Comparison of ENCODE assay signal across 21 cellular contexts in genomic region chr5:33810491-33811120, GRCh38.
DNase-seq lines count a peak whose midpoint lies in the region; ATAC-seq, FAIRE-seq and TF ChIP-seq lines count a peak whose summit lies in the region.
"Had no signal": no experiment of that assay in that cellular context is flagged by ENCODE, and none has a peak within 500 bp of the region (broad histone marks: within the 10 kb centered on the region; RNA-seq: fewer than 3 reads in every experiment).

No MANE protein-coding gene starts in this region.

- H3K9me3 ChIP-seq in left ventricle myocardium inferior (replicated peaks) (no peaks in the 10 kb centered on the region), right atrium auricular region (no peaks in the 10 kb centered on the region), mesodermal cell (ENCODE audit: control insufficient read depth, low read length) (no peaks in the 10 kb centered on the region), vagina (no peaks in the 10 kb centered on the region)
- H3K9me3 ChIP-seq: BLaER1 treated with 17β-estradiol and CSF1 and Interleukin-3, amounts not matched to agents 10 nM and 100 nM; heart right ventricle; thoracic aorta had no signal

- DNase-seq in left ventricle myocardium inferior (no peak), right atrium auricular region (ENCODE audit: low spot score) (no peak), cardiac fibroblast (ENCODE audit: low read depth in 2 of 2) (peak; percentile 70 to 90), vagina (ENCODE audit: extremely low spot score in 2 of 2) (peak in 1 of 2 donors; percentile 91), NCI-H1417 (lab: John Stamatoyannopoulos, UW) (no peak), GM19239 (ENCODE audit: insufficient read length, low spot score) (no peak)
- DNase-seq: activated CD8-positive, alpha-beta T cell treated with anti-CD3 and anti-CD28 coated beads, Interleukin-2, amount 10 ng/mL, durations not matched to agents 7 days and 5 days; activated T-cell treated with anti-CD3 and anti-CD28 coated beads, Interleukin-2, amount 50 U/mL, for 4 hours; heart right ventricle; NCI-H2029; NCI-H510A; WERI-Rb-1 had no signal

- H3K4me1 ChIP-seq in left ventricle myocardium inferior (peaks cover 6% of the 10 kb centered on the region), right atrium auricular region (no peaks in the 10 kb centered on the region), mesodermal cell (ENCODE audit: control insufficient read depth, insufficient read depth, low read length, poor library complexity, severe bottlenecking) (peaks cover 47% of the 10 kb centered on the region), vagina (no peaks in the 10 kb centered on the region)

- intact Hi-C loops in left ventricle myocardium inferior (cut with micrococcal nuclease) = no loop called here
- intact Hi-C loops in vagina (cut with DNase I) = no loop called here

- no peaks in the 10 kb centered on the region for H3K36me3 ChIP-seq in left ventricle myocardium inferior
- no peaks in the 10 kb centered on the region for H3K36me3 ChIP-seq in right atrium auricular region
- peaks cover 3% of the 10 kb centered on the region for H3K36me3 ChIP-seq in mesodermal cell (ENCODE audit: control insufficient read depth, insufficient read depth, low read length)
- H3K36me3 ChIP-seq in vagina = no peaks in the 10 kb centered on the region
- H3K36me3 ChIP-seq: BLaER1 treated with 17β-estradiol and CSF1 and Interleukin-3, amounts not matched to agents 10 nM and 100 nM; heart right ventricle; thoracic aorta; WERI-Rb-1 had no signal

- ATAC-seq in GM19395 (IDR thresholded peaks at IDR 0.05; ENCODE audit: unreplicated experiment) = no peak
- ATAC-seq: activated CD8-positive, alpha-beta T cell treated with anti-CD3 and anti-CD28 coated beads, Interleukin-2, amount 10 ng/mL, durations not matched to agents 7 days and 5 days; activated T-cell treated with anti-CD3 and anti-CD28 coated beads, Interleukin-2, amount 50 U/mL, for 4 hours; GM23338; stimulated activated effector memory CD8-positive, alpha-beta T cell treated with anti-CD3 and anti-CD28 coated beads, Interleukin-12 subunit alpha, Interleukin-12 subunit beta, amount 100 ng/mL, for 72 hours had no signal

- WGBS in mesodermal cell (ENCODE audit: insufficient coverage in 2 of 2), 2 experiments = 97 to 100% methylated on average over 3 of the region's 3 CpGs

- no peak for TF ChIP-seq POLR2A in vagina (IDR thresholded peaks at IDR 0.05)

- H3K4me3 ChIP-seq in left ventricle myocardium inferior = no peak overlapping the region
- H3K4me3 ChIP-seq in right atrium auricular region = no peak overlapping the region
- no peak overlapping the region for H3K4me3 ChIP-seq in cardiac fibroblast (replicated peaks in 1 of 2; ENCODE audit: low read depth in 2 of 2, low read length in 2 of 2)
- no peak overlapping the region for H3K4me3 ChIP-seq in mesodermal cell (ENCODE audit: extremely low read depth, insufficient read depth, low read length, poor library complexity, severe bottlenecking)
- H3K4me3 ChIP-seq in vagina = no peak overlapping the region
- H3K4me3 ChIP-seq: BLaER1 treated with 17β-estradiol and CSF1 and Interleukin-3, amounts not matched to agents 10 nM and 100 nM; GM23338; heart right ventricle; thoracic aorta had no signal

- H3K27ac ChIP-seq in left ventricle myocardium inferior (replicated peaks) (peak overlapping the region; percentile 51), right atrium auricular region (no peak overlapping the region), mesodermal cell (ENCODE audit: low read depth, low read length, severe bottlenecking) (peak overlapping the region; percentile 62), vagina (peak overlapping the region; percentile 28)
- H3K27ac ChIP-seq: BLaER1 treated with 17β-estradiol and CSF1 and Interleukin-3, amounts not matched to agents 10 nM and 100 nM; thoracic aorta; WERI-Rb-1 had no signal

- no peak for FAIRE-seq in GM19239 (lab: Jason Lieb, UNC)
- FAIRE-seq: A204.1, D721Med, GM12891 had no signal

- TF ChIP-seq CTCF in left ventricle myocardium inferior (IDR thresholded peaks at IDR 0.05; ENCODE audit: borderline replicate concordance) (no peak), right atrium auricular region (IDR thresholded peaks at IDR 0.05) (no peak), cardiac fibroblast (IDR thresholded peaks at IDR 0.05; ENCODE audit: low read depth, low read length) (no peak), vagina (IDR thresholded peaks at IDR 0.05) (no peak)

- H3K27me3 ChIP-seq in left ventricle myocardium inferior (ENCODE audit: low read depth) (no peaks in the 10 kb centered on the region), right atrium auricular region (no peaks in the 10 kb centered on the region), vagina (no peaks in the 10 kb centered on the region)
- H3K27me3 ChIP-seq: BLaER1 treated with 17β-estradiol and CSF1 and Interleukin-3, amounts not matched to agents 10 nM and 100 nM; heart right ventricle had no signal

Comparison
In these comparisons a context has a peak if more than half of its experiments do, and no peak if none do; other contexts are left out.
1. H3K27ac ChIP-seq: peak in left ventricle myocardium inferior (single experiment), mesodermal cell (single experiment) and vagina (single experiment); none in right atrium auricular region (0 of 2).
2. DNase-seq: peak in cardiac fibroblast (2 of 2); none in left ventricle myocardium inferior (single experiment), right atrium auricular region (single experiment), NCI-H1417 (0 of 3) and GM19239 (single experiment).